ENCODE assay signal across 13 cellular contexts in the genomic region with DNA sequence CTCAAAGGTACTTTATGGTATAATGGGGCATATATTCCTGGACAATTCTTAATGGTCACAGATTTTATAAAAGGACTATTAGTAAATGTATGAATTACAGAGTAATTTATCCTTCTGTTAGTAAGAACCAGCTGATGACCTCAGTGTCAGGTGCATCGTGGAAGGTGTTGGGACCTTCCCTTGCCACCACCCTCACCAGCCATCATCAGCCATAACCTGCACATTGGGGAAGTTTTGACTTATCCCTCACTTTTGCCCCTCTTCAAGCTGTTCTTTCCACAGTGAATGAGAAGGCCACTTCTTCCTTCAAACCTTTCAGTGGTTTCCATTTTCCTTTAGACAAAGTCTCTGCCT. TPM values are rescaled to one million over a fixed set of nuclear protein-coding genes. Genes with fewer than 3 reads are reported as not detected.
DNase-seq lines count a peak whose midpoint lies in the region; ATAC-seq, FAIRE-seq and TF ChIP-seq lines count a peak whose summit lies in the region.
"Had no signal": no experiment of that assay in that cellular context is flagged by ENCODE, and none has a peak within 500 bp of the region (broad histone marks: within the 10 kb centered on the region; RNA-seq: fewer than 3 reads in every experiment).

No MANE protein-coding gene starts in this region.

- H3K4me1 ChIP-seq in CD8-positive, alpha-beta memory T cell (ENCODE audit: insufficient read depth, low read length) = peaks cover 61% of the 10 kb centered on the region
- H3K4me1 ChIP-seq in left ventricle myocardium inferior = no peaks in the 10 kb centered on the region

- peak overlapping the region in 5 of 7 donors; percentile 65 to 78 (median 76) for H3K4me3 Mint-ChIP-seq in CD8-positive, alpha-beta memory T cell
- H3K4me3 Mint-ChIP-seq in T-helper 17 cell (no peak overlapping the region), naive B cell (peak overlapping the region in 7 of 8 donors; percentile 25 to 81 (median 71))
- H3K4me3 Mint-ChIP-seq: H9 had no signal

- no peak for ATAC-seq in T-helper 17 cell
- ATAC-seq in naive B cell (ENCODE audit: low read depth in 2 of 2) = no peak
- ATAC-seq: left colon had no signal

- peaks cover 59% of the 10 kb centered on the region for H3K36me3 ChIP-seq in CD8-positive, alpha-beta memory T cell (ENCODE audit: insufficient read depth, low read length)
- H3K36me3 ChIP-seq in left ventricle myocardium inferior = no peaks in the 10 kb centered on the region

- no peak for TF ChIP-seq CTCF in left ventricle myocardium inferior (IDR thresholded peaks at IDR 0.05; ENCODE audit: borderline replicate concordance)

- POLR2A ChIA-PET in CD8-positive, alpha-beta memory T cell (lab: Charles Lee) = interaction anchor here (1.1 kb wide), 1 partner anchor 8 kb away, joined by 3 read pairs; no protein-coding TSS in a partner anchor

- no peaks in the 10 kb centered on the region for H3K9me3 Mint-ChIP-seq in CD8-positive, alpha-beta memory T cell
- peaks cover 0 to 10% (median 5%) of the 10 kb centered on the region in 7 donors for H3K9me3 Mint-ChIP-seq in naive B cell
- H3K9me3 Mint-ChIP-seq: H9 had no signal

- intact Hi-C loops in left ventricle myocardium inferior (cut with micrococcal nuclease) = no loop called here

- no peaks in the 10 kb centered on the region for H3K27me3 ChIP-seq in CD8-positive, alpha-beta memory T cell (ENCODE audit: insufficient read depth, low read length, poor library complexity, severe bottlenecking)
- H3K27me3 ChIP-seq in left ventricle myocardium inferior (ENCODE audit: low read depth) = peaks cover 90% of the 10 kb centered on the region

- peak overlapping the region; percentile 5 for H3K27ac ChIP-seq in CD8-positive, alpha-beta memory T cell (ENCODE audit: low read depth, low read length)
- no peak overlapping the region for H3K27ac ChIP-seq in left ventricle myocardium inferior (replicated peaks)

- H3K27me3 Mint-ChIP-seq in CD8-positive, alpha-beta memory T cell = peaks cover 0 to 4% of the 10 kb centered on the region in 2 donors
- H3K27me3 Mint-ChIP-seq in T-helper 17 cell (no peaks in the 10 kb centered on the region), naive B cell (no peaks in the 10 kb centered on the region)

- H3K4me3 ChIP-seq in CD8-positive, alpha-beta memory T cell (ENCODE audit: low read length) = no peak overlapping the region
- no peak overlapping the region for H3K4me3 ChIP-seq in left ventricle myocardium inferior

- peaks cover 74 to 85% (median 82%) of the 10 kb centered on the region in 3 donors for H3K4me1 Mint-ChIP-seq in CD8-positive, alpha-beta memory T cell
- H3K4me1 Mint-ChIP-seq in T-helper 17 cell = peaks cover 55% of the 10 kb centered on the region
- peaks cover 58 to 79% (median 63%) of the 10 kb centered on the region in 3 donors for H3K4me1 Mint-ChIP-seq in naive B cell
- H3K4me1 Mint-ChIP-seq: H9 had no signal

- no peak for DNase-seq in CD8-positive, alpha-beta memory T cell
- DNase-seq in GM19239 (ENCODE audit: insufficient read length, low spot score) (no peak), T-helper 17 cell (no peak), naive B cell (no peak), left ventricle myocardium inferior (no peak), HUDEP-2 (lab: John Stamatoyannopoulos, UW; ENCODE audit: unreplicated experiment in 76 of 76) (no peak), NCI-H146 treated with DMSO at 0.1 percent for 48 hours (lab: John Stamatoyannopoulos, UW; ENCODE audit: unreplicated experiment) (no peak)
- DNase-seq: dermis blood vessel endothelial cell, H9, hippocampal formation, left colon, NCI-H2107, Right ventricle myocardium superior had no signal

- CTCF ChIA-PET in CD8-positive, alpha-beta memory T cell (lab: Charles Lee) = interaction anchor here (0.9 to 3.5 kb wide), 3 partner anchors 20 to 193 kb away, joined by 3 to 15 read pairs (median 3); no protein-coding TSS in a partner anchor

- peaks cover 20 to 89% (median 42%) of the 10 kb centered on the region in 3 donors for H3K36me3 Mint-ChIP-seq in CD8-positive, alpha-beta memory T cell
- H3K36me3 Mint-ChIP-seq in T-helper 17 cell (ENCODE audit: low read depth) = peaks cover 21% of the 10 kb centered on the region
- H3K36me3 Mint-ChIP-seq in naive B cell = peaks cover 63 to 70% of the 10 kb centered on the region in 2 donors

- H3K27ac Mint-ChIP-seq in CD8-positive, alpha-beta memory T cell = peak overlapping the region; percentile 87 to 95 (median 94)
- H3K27ac Mint-ChIP-seq in T-helper 17 cell (peak overlapping the region; percentile 99), naive B cell (peak overlapping the region; percentile 85 to 97 (median 95))

- no peaks in the 10 kb centered on the region for H3K9me3 ChIP-seq in CD8-positive, alpha-beta memory T cell (ENCODE audit: low read length)
- H3K9me3 ChIP-seq in T-helper 17 cell (ENCODE audit: control insufficient read depth, low read length, poor library complexity, severe bottlenecking) = no peaks in the 10 kb centered on the region
- H3K9me3 ChIP-seq in left ventricle myocardium inferior (replicated peaks) = no peaks in the 10 kb centered on the region

- FAIRE-seq in GM19239 (lab: Jason Lieb, UNC) = peak; percentile 42

RNA-seq across cellular contexts. Expression of a gene that starts 52.2 kb away (rescaled TPM):
- 10 to 100 TPM; 45.1 TPM for total RNA-seq in CD8-positive, alpha-beta memory T cell
- 6.8 TPM for polyA plus RNA-seq in CD8-positive, alpha-beta memory T cell
- total RNA-seq in T-helper 17 cell (1 to 10 TPM; 8.6 to 9.8 TPM), left ventricle myocardium inferior (4.1 TPM)
- 10 to 100 TPM in 5 of 6 donors, 1 to 10 TPM in 1; 4.8 to 26.2 (median 18.2) TPM for polyA plus RNA-seq in naive B cell (ENCODE audit: low read depth in 6 of 6)
